Comparison of ENCODE assay signal across 15 cellular contexts in genomic region chr10:56318816-56319215, GRCh38. TPM values are rescaled to one million over a fixed set of nuclear protein-coding genes. Genes with fewer than 3 reads are reported as not detected.
DNase-seq lines count a peak whose midpoint lies in the region; ATAC-seq, FAIRE-seq and TF ChIP-seq lines count a peak whose summit lies in the region.
"Had no signal": no experiment of that assay in that cellular context is flagged by ENCODE, and none has a peak within 500 bp of the region (broad histone marks: within the 10 kb centered on the region; RNA-seq: fewer than 3 reads in every experiment).

No MANE protein-coding gene starts in this region.

- 50% methylated on average over 2 of the region's 2 CpGs for WGBS in mammary epithelial cell (ENCODE audit: low coverage, missing lambda C conversion rate)
- 61 to 81% methylated on average over 2 of the region's 2 CpGs for WGBS in testis, 2 donors

- ATAC-seq in HG02642 (IDR thresholded peaks at IDR 0.05; ENCODE audit: poor library complexity, unreplicated experiment) (peak; percentile 12), HG03439 (IDR thresholded peaks at IDR 0.05; ENCODE audit: unreplicated experiment) (peak; percentile 27)
- no peak for ATAC-seq in stimulated activated naive CD8-positive, alpha-beta T cell treated with anti-CD3 and anti-CD28 coated beads, Interleukin-15, amount 100 ng/mL, for 72 hours
- ATAC-seq: activated T-cell treated with anti-CD3 and anti-CD28 coated beads, Interleukin-2, amount 50 U/mL, for 4 hours had no signal

- CTCF ChIA-PET in mammary epithelial cell (lab: Charles Lee; ENCODE audit: low non-redundant PET) (no interaction called here), MCF 10A (lab: Yijun Ruan, JAX) (interaction anchor here (0.6 kb wide), 1 partner anchor 1746 kb away, joined by 4 read pairs; no protein-coding TSS in a partner anchor)

- dilution Hi-C loops in mammary epithelial cell (cut with HindIII; ENCODE audit: low sequenced_read_pairs) (no loop called here), keratinocyte (cut with MboI; ENCODE audit: extremely low pct_ligation_motif_present, low sequenced_read_pairs) (no loop called here)

- peak overlapping the region; percentile 23 for H3K27ac ChIP-seq in mammary epithelial cell (ENCODE audit: insufficient read depth, low read depth, low read length)
- H3K27ac ChIP-seq in keratinocyte (ENCODE audit: control insufficient read depth, insufficient read depth, low read length): peak overlapping the region; percentile 22
- H3K27ac ChIP-seq in testis: no peak overlapping the region
- H3K27ac ChIP-seq: tibial nerve had no signal

- H4K20me1 ChIP-seq in mammary epithelial cell (ENCODE audit: insufficient read depth, low read length): no peaks in the 10 kb centered on the region
- H4K20me1 ChIP-seq in keratinocyte (ENCODE audit: control insufficient read depth, extremely low read depth, insufficient read depth, low read length): no peaks in the 10 kb centered on the region

- no peak for TF ChIP-seq POLR2A in testis (IDR thresholded peaks at IDR 0.05)

- H3K4me3 ChIP-seq in mammary epithelial cell (replicated peaks in 1 of 3; ENCODE audit: insufficient read depth in 1 of 3, low read depth in 2 of 3, low read length in 3 of 3) (no peak overlapping the region), keratinocyte (ENCODE audit: control insufficient read depth in 2 of 3, extremely low read depth in 1 of 3, insufficient read depth in 2 of 3, low read depth in 1 of 3, low read length in 3 of 3) (no peak overlapping the region), testis (no peak overlapping the region)
- H3K4me3 ChIP-seq: tibial nerve had no signal

- no TSS peak for BruUV-seq in mammary epithelial cell (replicated peaks; lab: Mats Ljungman, UMichigan)
- BruUV-seq in MCF 10A (replicated peaks; lab: Mats Ljungman, UMichigan): no TSS peak

- H3K9me1 ChIP-seq in keratinocyte (ENCODE audit: control insufficient read depth, extremely low read depth, insufficient read depth, low read length): no peaks in the 10 kb centered on the region

- H3K4me1 ChIP-seq in mammary epithelial cell (ENCODE audit: insufficient read depth, low read length) (peaks cover 32% of the 10 kb centered on the region), keratinocyte (ENCODE audit: control insufficient read depth, extremely low read depth, insufficient read depth, low read length) (peaks cover 26% of the 10 kb centered on the region), testis (no peaks in the 10 kb centered on the region)
- H3K4me1 ChIP-seq: tibial nerve had no signal

- H2AFZ ChIP-seq in mammary epithelial cell (ENCODE audit: low read depth, low read length) (no peak overlapping the region), keratinocyte (ENCODE audit: control insufficient read depth, low read length) (no peak overlapping the region)

- H3K9me3 Mint-ChIP-seq in MCF 10A (ENCODE audit: unreplicated experiment): peaks cover 11% of the 10 kb centered on the region
- peaks cover 5 to 9% of the 10 kb centered on the region in 2 donors for H3K9me3 Mint-ChIP-seq in stimulated activated naive CD8-positive, alpha-beta T cell treated with anti-CD3 and anti-CD28 coated beads, Interleukin-15, amount 100 ng/mL, for 72 hours

- H3K4me3 Mint-ChIP-seq in MCF 10A (ENCODE audit: unreplicated experiment): no peak overlapping the region
- H3K4me3 Mint-ChIP-seq in stimulated activated naive CD8-positive, alpha-beta T cell treated with anti-CD3 and anti-CD28 coated beads, Interleukin-15, amount 100 ng/mL, for 72 hours: no peak overlapping the region
- H3K4me3 Mint-ChIP-seq: activated T-cell treated with anti-CD3 and anti-CD28 coated beads, Interleukin-2, amount 50 U/mL, for 4 hours had no signal

- H3K27ac Mint-ChIP-seq in MCF 10A (ENCODE audit: low read depth, unreplicated experiment): no peak overlapping the region
- no peak overlapping the region for H3K27ac Mint-ChIP-seq in stimulated activated naive CD8-positive, alpha-beta T cell treated with anti-CD3 and anti-CD28 coated beads, Interleukin-15, amount 100 ng/mL, for 72 hours

- H3K36me3 ChIP-seq in mammary epithelial cell (ENCODE audit: insufficient read depth, low read length) (no peaks in the 10 kb centered on the region), keratinocyte (ENCODE audit: control insufficient read depth in 2 of 2, extremely low read depth in 1 of 2, insufficient read depth in 2 of 2, low read length in 2 of 2) (no peaks in the 10 kb centered on the region), testis (ENCODE audit: low read depth, missing control alignments) (no peaks in the 10 kb centered on the region)
- H3K36me3 ChIP-seq: tibial nerve had no signal

- POLR2A ChIA-PET in MCF 10A (lab: Yijun Ruan, JAX): interaction anchor here (0.7 kb wide), 1 partner anchor 8 kb away, joined by 3 read pairs; no protein-coding TSS in a partner anchor

- no peak overlapping the region for H3K9ac ChIP-seq in mammary epithelial cell (ENCODE audit: insufficient read depth, low read length)
- H3K9ac ChIP-seq in keratinocyte (ENCODE audit: control insufficient read depth, extremely low read depth, insufficient read depth, low read length): no peak overlapping the region

- intact Hi-C loops in mammary epithelial cell (cut with micrococcal nuclease) (no loop called here), MCF 10A (cut with micrococcal nuclease) (no loop called here), testis (cut with DNase I; ENCODE audit: low total_unique reads) (no loop called here)

- H3K27me3 Mint-ChIP-seq in MCF 10A (ENCODE audit: insufficient read depth, unreplicated experiment): no peaks in the 10 kb centered on the region
- H3K27me3 Mint-ChIP-seq in stimulated activated naive CD8-positive, alpha-beta T cell treated with anti-CD3 and anti-CD28 coated beads, Interleukin-15, amount 100 ng/mL, for 72 hours: no peaks in the 10 kb centered on the region

- peaks cover 4% of the 10 kb centered on the region for H3K36me3 Mint-ChIP-seq in MCF 10A (ENCODE audit: insufficient read depth, unreplicated experiment)

- H3K27me3 ChIP-seq in mammary epithelial cell (ENCODE audit: insufficient read depth, low read length): no peaks in the 10 kb centered on the region
- no peaks in the 10 kb centered on the region for H3K27me3 ChIP-seq in keratinocyte (ENCODE audit: control insufficient read depth, extremely low read depth, insufficient read depth, low read length)
- no peaks in the 10 kb centered on the region for H3K27me3 ChIP-seq in testis
- H3K27me3 ChIP-seq: tibial nerve had no signal

- FAIRE-seq in keratinocyte (lab: Jason Lieb, UNC): no peak
- FAIRE-seq: A204.1, D721Med had no signal

- peaks cover 26% of the 10 kb centered on the region for H3K4me1 Mint-ChIP-seq in MCF 10A (ENCODE audit: insufficient read depth, unreplicated experiment)
- no peaks in the 10 kb centered on the region for H3K4me1 Mint-ChIP-seq in stimulated activated naive CD8-positive, alpha-beta T cell treated with anti-CD3 and anti-CD28 coated beads, Interleukin-15, amount 100 ng/mL, for 72 hours

- H3K4me2 ChIP-seq in mammary epithelial cell (ENCODE audit: insufficient read depth, low read depth, low read length): peak overlapping the region; percentile 53
- peak overlapping the region; percentile 30 for H3K4me2 ChIP-seq in keratinocyte (ENCODE audit: control insufficient read depth, extremely low read depth, insufficient read depth, low read depth, low read length)

- DNase-seq in mammary epithelial cell (no peak), MCF 10A (ENCODE audit: unreplicated experiment) (no peak), keratinocyte (ENCODE audit: low read depth, low spot score) (no peak), retina (no peak), testis (no peak)
- DNase-seq in stimulated activated naive CD8-positive, alpha-beta T cell treated with anti-CD3 and anti-CD28 coated beads, Interleukin-15, amount 100 ng/mL, for 72 hours: no peak
- DNase-seq: activated T-cell treated with anti-CD3 and anti-CD28 coated beads, Interleukin-2, amount 50 U/mL, for 4 hours; glutamatergic neuron; NCI-H446 treated with DMSO at 0.1 percent for 48 hours; SIG-M5 had no signal

- H3K79me2 ChIP-seq in mammary epithelial cell (ENCODE audit: insufficient read depth, low read length) (no peaks in the 10 kb centered on the region), keratinocyte (ENCODE audit: control insufficient read depth, insufficient read depth, low read length) (no peaks in the 10 kb centered on the region)

- H3K9me3 ChIP-seq in mammary epithelial cell (replicated peaks; ENCODE audit: insufficient read depth, low read length) (no peaks in the 10 kb centered on the region), keratinocyte (ENCODE audit: control insufficient read depth, low read depth, low read length) (no peaks in the 10 kb centered on the region), testis (no peaks in the 10 kb centered on the region)

- in situ Hi-C loops in mammary epithelial cell (cut with MboI; ENCODE audit: low sequenced_read_pairs in 2 of 2): no loop called here

- TF ChIP-seq CTCF in mammary epithelial cell (conservative IDR thresholded peaks at IDR 0.05 in 1 of 2, IDR thresholded peaks at IDR 0.05 in 1 of 2; ENCODE audit: extremely low read depth in 1 of 2, insufficient read depth in 1 of 2, low read depth in 1 of 2, low read length in 2 of 2) (no peak), MCF 10A (IDR thresholded peaks at IDR 0.05; ENCODE audit: unreplicated experiment) (no peak), keratinocyte (optimal IDR thresholded peaks at IDR 0.05 in 1 of 3, IDR thresholded peaks at IDR 0.05 in 1 of 3, conservative IDR thresholded peaks at IDR 0.05 in 1 of 3; ENCODE audit: extremely low read depth in 1 of 3, insufficient read depth in 2 of 3, low read length in 3 of 3) (no peak), testis (IDR thresholded peaks at IDR 0.05) (no peak)

RNA-seq across cellular contexts. Expression of gene ZWINT, which starts 42.2 kb away (rescaled TPM):
- total RNA-seq in mammary epithelial cell (10 to 100 TPM in 1 of 2 donors, 1 to 10 TPM in 1; 6.7 to 42.0 TPM), MCF 10A (2022) (16.0 and 30.4 TPM in 2 replicates), testis (10 to 100 TPM; 36.7 to 61.4 TPM)
- polyA plus RNA-seq in mammary epithelial cell (75.6 TPM), keratinocyte (9.8 to 37.4 TPM (median 31.2 TPM) in 3 replicates), testis (ENCODE audit: insufficient read depth, low read depth, low replicate concordance) (83.8 TPM)
- polyA minus RNA-seq in mammary epithelial cell (47.1 TPM), keratinocyte (2.6 to 18.0 TPM (median 7.6 TPM) in 3 replicates)
- polyA plus RNA-seq in keratinocyte (2011; ENCODE audit: low read depth): 2.8 TPM
- 8.0 and 10.0 TPM in 2 replicates for polyA plus RNA-seq in keratinocyte (2011; cell fraction: cytosol; rRNA removed)
- polyA plus RNA-seq in keratinocyte (2011; cell fraction: nucleus; rRNA removed): 12.1 and 14.3 TPM in 2 replicates
- polyA plus RNA-seq in keratinocyte (2012; ENCODE audit: low replicate concordance): 1.3 and 25.2 TPM in 2 replicates
- polyA minus RNA-seq in keratinocyte (2011; cell fraction: cytosol; rRNA and poly(A)+ RNA removed): 10.7 TPM
- 1.8 and 2.4 TPM in 2 replicates for polyA minus RNA-seq in keratinocyte (2011; cell fraction: nucleus; rRNA and poly(A)+ RNA removed)

Comparison
In these comparisons a context has a peak if more than half of its experiments do, and no peak if none do; other contexts are left out.
1. H3K27ac ChIP-seq: peak in mammary epithelial cell (single experiment) and keratinocyte (single experiment); none in testis (0 of 2).